1 cellular context compared by ENCODE assay signal in the genomic region with DNA sequence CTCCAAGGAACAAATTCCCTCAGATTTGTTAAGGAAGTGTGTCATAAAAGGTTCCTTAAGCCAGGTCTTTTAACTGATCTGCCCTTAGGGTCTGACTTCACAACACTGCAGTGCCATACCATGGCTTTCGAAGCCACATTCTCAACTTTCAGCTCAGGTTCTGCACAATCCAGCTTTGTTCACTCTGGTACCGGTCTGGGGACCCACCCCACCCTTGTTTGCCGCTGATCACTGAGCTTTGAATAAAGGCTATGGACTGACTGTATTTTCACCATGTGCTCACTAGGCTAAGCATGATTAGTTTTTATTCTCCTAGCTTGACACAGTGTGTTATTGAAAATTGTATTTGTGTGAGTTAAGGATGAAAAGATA.
TF ChIP-seq lines count a peak whose summit lies in the region.

No MANE protein-coding gene starts in this region.

TF ChIP-seq in endothelial cell of umbilical vein, 7 proteins besides CTCF, POLR2A, EP300 and RAD21:
- TF ChIP-seq, protein P1, sequence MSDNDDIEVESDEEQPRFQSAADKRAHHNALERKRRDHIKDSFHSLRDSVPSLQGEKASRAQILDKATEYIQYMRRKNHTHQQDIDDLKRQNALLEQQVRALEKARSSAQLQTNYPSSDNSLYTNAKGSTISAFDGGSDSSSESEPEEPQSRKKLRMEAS (IDR thresholded peaks at IDR 0.05; ENCODE audit: insufficient read depth, insufficient read length), result no peak
- no peak for TF ChIP-seq EZH2 (IDR thresholded peaks at IDR 0.05; ENCODE audit: borderline replicate concordance, low read depth, low read length, severe bottlenecking)
- TF ChIP-seq GATA2 (IDR thresholded peaks at IDR 0.05; ENCODE audit: insufficient read depth, insufficient read length, low read depth, low read length), result no peak
- TF ChIP-seq MYC (IDR thresholded peaks at IDR 0.05; ENCODE audit: low read depth, low read length), result no peak
